8 cellular contexts compared by ENCODE assay signal in genomic region chr1:161044908-161045748, GRCh38. TPM values are rescaled to one million over a fixed set of nuclear protein-coding genes. Genes with fewer than 3 reads are reported as not detected.
DNase-seq lines count a peak whose midpoint lies in the region; ATAC-seq and TF ChIP-seq lines count a peak whose summit lies in the region.

No MANE protein-coding gene starts in this region.

- H3K27me3 ChIP-seq in MG63, result no peaks in the 10 kb centered on the region

- peak overlapping the region; percentile 81 for H3K4me3 ChIP-seq in MG63

- DNase-seq in GM10248 (ENCODE audit: extremely low spot score) (peak; percentile 76), HCEC 1CT (peak; percentile 68), MG63 (peak; percentile 68), left ventricle myocardium superior (peak; percentile 73), posterior vena cava (ENCODE audit: low spot score) (peak; percentile 91), cerebellar nuclear complex (lab: John Stamatoyannopoulos, UW) (no peak)

- TF ChIP-seq CTCF in GM10248 (IDR thresholded peaks at IDR 0.05; ENCODE audit: control extremely low read depth, extremely low read depth, low read depth, missing control alignments), result no peak

- intact Hi-C loops in left ventricle myocardium superior (cut with micrococcal nuclease) (no loop called here), posterior vena cava (cut with DNase I) (no loop called here)

- CTCF ChIA-PET in GM10248 (lab: Yijun Ruan, JAX), result interaction anchor here (0.7 to 4.4 kb wide), 15 partner anchors 8 to 147 kb away, joined by 3 to 34 read pairs (median 5); partner anchors contain the start of genes ARHGAP30, F11R and KLHDC9

- peaks cover 31% of the 10 kb centered on the region for H3K36me3 ChIP-seq in MG63

- peak overlapping the region; percentile 94 for H3K27ac ChIP-seq in angular gyrus (ENCODE audit: low read depth, low read length)

- peaks cover 5% of the 10 kb centered on the region; the same call in 1 of the 2 replicates for H3K9me3 ChIP-seq in MG63

- peak; percentile 75 for ATAC-seq in SK-N-SH treated with all-trans-retinoic acid at 6 μM for 48 hours
- peak; percentile 68 for ATAC-seq in left ventricle myocardium superior

- POLR2A ChIA-PET in GM10248 (lab: Yijun Ruan, JAX), result interaction anchor here (0.6 to 2.9 kb wide), 9 partner anchors 9 to 121 kb away, joined by 3 to 13 read pairs (median 3); partner anchors contain the start of genes ARHGAP30, DEDD, F11R and PPOX

TF ChIP-seq in SK-N-SH treated with all-trans-retinoic acid at 6 μM for 48 hours, 23 proteins besides CTCF, POLR2A, EP300 and RAD21:
- TF ChIP-seq PPARA (CRISPR knock-in tag; IDR thresholded peaks at IDR 0.05; ENCODE audit: borderline replicate concordance) (no peak), PATZ1 (CRISPR knock-in tag; IDR thresholded peaks at IDR 0.05; ENCODE audit: borderline replicate concordance) (no peak), RARB (CRISPR knock-in tag; IDR thresholded peaks at IDR 0.05) (no peak), ZFP30 (CRISPR knock-in tag; IDR thresholded peaks at IDR 0.05) (no peak), ZNF565 (CRISPR knock-in tag; conservative IDR thresholded peaks at IDR 0.05; ENCODE audit: low read depth) (no peak), ARNTL (CRISPR knock-in tag; IDR thresholded peaks at IDR 0.05; ENCODE audit: borderline replicate concordance, low read depth) (no peak), TOX (CRISPR knock-in tag; IDR thresholded peaks at IDR 0.05; ENCODE audit: borderline replicate concordance) (no peak), ZNF8 (CRISPR knock-in tag; IDR thresholded peaks at IDR 0.05) (no peak), TSHZ2 (CRISPR knock-in tag; IDR thresholded peaks at IDR 0.05) (no peak), BACH2 (CRISPR knock-in tag; IDR thresholded peaks at IDR 0.05; ENCODE audit: borderline replicate concordance) (no peak), ESRRG (CRISPR knock-in tag; IDR thresholded peaks at IDR 0.05) (no peak), CSRNP3 (CRISPR knock-in tag; IDR thresholded peaks at IDR 0.05) (no peak), OSR1 (CRISPR knock-in tag; IDR thresholded peaks at IDR 0.05) (no peak), TCF4 (CRISPR knock-in tag; IDR thresholded peaks at IDR 0.05; ENCODE audit: borderline replicate concordance) (no peak), ISL1 (CRISPR knock-in tag; IDR thresholded peaks at IDR 0.05) (no peak), ZFP3 (CRISPR knock-in tag; IDR thresholded peaks at IDR 0.05) (no peak), GLIS3 (CRISPR knock-in tag; IDR thresholded peaks at IDR 0.05) (no peak), CSDC2 (CRISPR knock-in tag; IDR thresholded peaks at IDR 0.05) (no peak), SNAI2 (CRISPR knock-in tag; IDR thresholded peaks at IDR 0.05) (no peak)
- TF ChIP-seq, protein P1, sequence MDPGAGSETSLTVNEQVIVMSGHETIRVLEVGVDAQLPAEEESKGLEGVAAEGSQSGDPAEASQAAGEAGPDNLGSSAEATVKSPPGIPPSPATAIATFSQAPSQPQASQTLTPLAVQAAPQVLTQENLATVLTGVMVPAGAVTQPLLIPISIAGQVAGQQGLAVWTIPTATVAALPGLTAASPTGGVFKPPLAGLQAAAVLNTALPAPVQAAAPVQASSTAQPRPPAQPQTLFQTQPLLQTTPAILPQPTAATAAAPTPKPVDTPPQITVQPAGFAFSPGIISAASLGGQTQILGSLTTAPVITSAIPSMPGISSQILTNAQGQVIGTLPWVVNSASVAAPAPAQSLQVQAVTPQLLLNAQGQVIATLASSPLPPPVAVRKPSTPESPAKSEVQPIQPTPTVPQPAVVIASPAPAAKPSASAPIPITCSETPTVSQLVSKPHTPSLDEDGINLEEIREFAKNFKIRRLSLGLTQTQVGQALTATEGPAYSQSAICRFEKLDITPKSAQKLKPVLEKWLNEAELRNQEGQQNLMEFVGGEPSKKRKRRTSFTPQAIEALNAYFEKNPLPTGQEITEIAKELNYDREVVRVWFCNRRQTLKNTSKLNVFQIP (CRISPR knock-in tag; IDR thresholded peaks at IDR 0.05; ENCODE audit: borderline replicate concordance, low read depth), result no peak

RNA-seq across cellular contexts. Expression of gene USF1, which starts 0.6 kb away (rescaled TPM):
- 102 and 103 TPM in 2 replicates for total RNA-seq in MG63 (2014; rRNA removed; shearing (Covaris generic); ENCODE audit: low replicate concordance)
- total RNA-seq in left ventricle myocardium superior (30.3 TPM), posterior vena cava (10 to 100 TPM; 33.5 to 40.0 TPM)

RNA-seq across cellular contexts. Expression of gene TSTD1, which starts 6.4 kb away (rescaled TPM):
- total RNA-seq in MG63 (2014; rRNA removed; shearing (Covaris generic); ENCODE audit: low replicate concordance), result not detected in 2 replicates
- 15.4 TPM for total RNA-seq in left ventricle myocardium superior
- total RNA-seq in posterior vena cava, result 10 to 100 TPM in 1 of 2 donors, 1 to 10 TPM in 1; 4.5 to 12.5 TPM

RNA-seq across cellular contexts. Expression of gene F11R, which starts 24.2 kb away (rescaled TPM):
- 0.22 and 1.7 TPM in 2 replicates for total RNA-seq in MG63 (2014; rRNA removed; shearing (Covaris generic); ENCODE audit: low replicate concordance)
- 8.3 TPM for total RNA-seq in left ventricle myocardium superior
- total RNA-seq in posterior vena cava, result 10 to 100 TPM; 16.0 to 17.3 TPM

RNA-seq across cellular contexts. Expression of gene ARHGAP30, which starts 24.6 kb away (rescaled TPM):
- total RNA-seq in MG63 (2014; rRNA removed; shearing (Covaris generic); ENCODE audit: low replicate concordance), result not detected in 2 replicates
- total RNA-seq in left ventricle myocardium superior, result 3.7 TPM
- total RNA-seq in posterior vena cava, result 10 to 100 TPM; 10.5 to 15.2 TPM

RNA-seq across cellular contexts. Expression of gene NECTIN4, which starts 44.2 kb away (rescaled TPM):
- not detected in 2 replicates for total RNA-seq in MG63 (2014; rRNA removed; shearing (Covaris generic); ENCODE audit: low replicate concordance)
- not detected for total RNA-seq in left ventricle myocardium superior
- total RNA-seq in posterior vena cava, result under 1 TPM in 1 of 2 donors, not detected in 1; 0.19 TPM

Comparison
In these comparisons a context has a peak if more than half of its experiments do, and no peak if none do; other contexts are left out.
1. DNase-seq: peak in GM10248 (single experiment), HCEC 1CT (single experiment), MG63 (single experiment), left ventricle myocardium superior (single experiment) and posterior vena cava (single experiment); none in cerebellar nuclear complex (0 of 2).